ENCODE assay signal across 1 cellular context in the genomic region with DNA sequence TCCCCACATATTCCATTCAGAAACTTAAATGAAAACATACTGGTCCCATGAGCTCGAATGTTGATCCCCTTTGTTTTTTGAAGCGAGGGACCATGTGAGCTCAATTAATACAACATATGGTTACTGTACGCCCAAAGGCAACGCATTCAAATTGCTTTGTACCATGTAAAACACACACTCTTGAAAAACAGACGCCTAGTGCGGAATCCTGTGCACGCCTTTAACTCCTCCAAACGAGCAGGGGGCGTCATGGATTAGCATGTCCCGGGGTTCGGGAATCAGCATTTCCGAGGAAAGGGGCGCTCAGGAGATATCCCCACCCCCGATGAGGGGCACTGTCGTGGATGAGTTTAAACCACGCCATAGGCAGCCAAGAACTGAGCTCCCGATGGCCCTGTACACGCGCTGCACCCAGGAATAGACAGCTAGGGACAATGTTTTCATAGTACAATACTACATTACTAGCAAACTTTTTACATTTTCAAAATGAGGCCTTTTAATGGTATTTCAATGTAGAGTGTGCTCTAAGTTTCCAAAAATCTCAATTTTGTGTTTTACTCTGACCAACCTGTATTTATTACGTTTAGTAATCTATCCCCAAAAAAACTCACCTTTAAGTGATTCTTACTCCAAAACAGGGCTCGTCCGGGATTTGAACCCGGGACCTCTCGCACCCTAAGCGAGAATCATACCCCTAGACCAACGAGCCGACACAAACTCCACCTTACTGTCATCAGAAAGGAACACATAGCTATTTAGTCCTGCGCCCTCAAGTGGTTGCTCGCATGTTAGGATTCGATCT.
TF ChIP-seq lines count a peak whose summit lies in the region.

No MANE protein-coding gene starts in this region.

TF ChIP-seq in K562, 482 proteins besides CTCF, POLR2A, EP300 and RAD21 (continued from another document and continues in another):
- TF ChIP-seq KAT2B (IDR thresholded peaks at IDR 0.05; ENCODE audit: low read depth, low read length) (no peak), GABPB1 (CRISPR knock-in tag; IDR thresholded peaks at IDR 0.05) (peak; percentile 6; the same call in 1 of the 2 replicates), BACH1 (tag; IDR thresholded peaks at IDR 0.05) (peak; percentile 85), BRD9 (IDR thresholded peaks at IDR 0.05; ENCODE audit: low read depth, partially characterized antibody) (peak; percentile 99), ARID3A (IDR thresholded peaks at IDR 0.05; ENCODE audit: borderline replicate concordance, low read depth, low read length) (peak; percentile 81; the same call in 1 of the 2 replicates), ZFP36 (IDR thresholded peaks at IDR 0.05; ENCODE audit: low read depth, low read length, partially characterized antibody) (peak; percentile 64), KLF13 (tag; IDR thresholded peaks at IDR 0.05; ENCODE audit: borderline replicate concordance, low read depth) (peak; percentile 83; the same call in 1 of the 2 replicates), ZBTB8A (IDR thresholded peaks at IDR 0.05; ENCODE audit: partially characterized antibody) (peak; percentile 93), CREB1 (IDR thresholded peaks at IDR 0.05) (no peak; the same call in 1 of the 2 replicates), CREB1 (CRISPR knock-in tag; IDR thresholded peaks at IDR 0.05) (peak; percentile 24; the same call in 1 of the 2 replicates), CREM (IDR thresholded peaks at IDR 0.05; ENCODE audit: low read depth) (peak; percentile 89), TBL1XR1 (IDR thresholded peaks at IDR 0.05; ENCODE audit: low read length in 2 of 2) (peak; percentile 85 to 100), ZNF592 (IDR thresholded peaks at IDR 0.05) (peak; percentile 96), ZC3H4 (CRISPR knock-in tag; IDR thresholded peaks at IDR 0.05; ENCODE audit: borderline replicate concordance) (peak; percentile 21; the same call in 1 of the 2 replicates), POLR3G (IDR thresholded peaks at IDR 0.05; ENCODE audit: extremely low read depth, insufficient read length, insufficient replicate concordance) (peak; percentile 95), ZNF436 (CRISPR knock-in tag; IDR thresholded peaks at IDR 0.05) (0 out of 2 replicates have a peak, but pooled peaks have one; percentile 26), BHLHE40 (IDR thresholded peaks at IDR 0.05; ENCODE audit: low read length) (peak; percentile 41; the same call in 1 of the 2 replicates), ZBTB43 (CRISPR knock-in tag; IDR thresholded peaks at IDR 0.05) (0 out of 2 replicates have a peak, but pooled peaks have one; percentile 4), RFX5 (IDR thresholded peaks at IDR 0.05; ENCODE audit: low read depth, low read length) (peak; percentile 81; the same call in 1 of the 2 replicates), GATA2 (CRISPR knock-in tag; IDR thresholded peaks at IDR 0.05) (peak; percentile 29; the same call in 1 of the 2 replicates), TARDBP (IDR thresholded peaks at IDR 0.05) (peak; percentile 57; the same call in 1 of the 2 replicates), RUNX1 (IDR thresholded peaks at IDR 0.05; ENCODE audit: low read depth) (0 out of 2 replicates have a peak, but pooled peaks have one; percentile 4), RCOR1 (IDR thresholded peaks at IDR 0.05; ENCODE audit: borderline replicate concordance in 1 of 2, low read depth in 2 of 2, low read length in 2 of 2) (peak; percentile 34 to 80; a peak in 2 of 4 replicates), XRCC5 (IDR thresholded peaks at IDR 0.05; ENCODE audit: low read depth, low read length) (peak; percentile 95), JUND (IDR thresholded peaks at IDR 0.05; ENCODE audit: borderline replicate concordance, low read depth, low read length) (peak; percentile 83), JUND (tag; IDR thresholded peaks at IDR 0.05; ENCODE audit: borderline replicate concordance, low read depth, low read length) (peak; percentile 8; the same call in 1 of the 3 replicates), ZKSCAN1 (IDR thresholded peaks at IDR 0.05; ENCODE audit: low read depth, low read length) (0 out of 2 replicates have a peak, but pooled peaks have one; percentile 48), JUN (IDR thresholded peaks at IDR 0.05; ENCODE audit: borderline replicate concordance, low read depth, low read length) (peak; percentile 76; the same call in 1 of the 2 replicates), JUN (CRISPR knock-in tag; IDR thresholded peaks at IDR 0.05; ENCODE audit: borderline replicate concordance) (no peak), MAFK (IDR thresholded peaks at IDR 0.05; ENCODE audit: low read length) (peak; percentile 57), NFIC (IDR thresholded peaks at IDR 0.05) (peak; percentile 84), HIVEP1 (CRISPR knock-in tag; IDR thresholded peaks at IDR 0.05) (peak; percentile 14; the same call in 1 of the 2 replicates), ZNF263 (CRISPR knock-in tag; IDR thresholded peaks at IDR 0.05; ENCODE audit: borderline replicate concordance) (peak; percentile 8; the same call in 1 of the 2 replicates), ATF3 (IDR thresholded peaks at IDR 0.05) (no peak), ATF3 (CRISPR knock-in tag; conservative IDR thresholded peaks at IDR 0.05) (peak; percentile 9; the same call in 1 of the 2 replicates), REST (CRISPR knock-in tag; IDR thresholded peaks at IDR 0.05; ENCODE audit: low read depth) (no peak), THRB (CRISPR knock-in tag; conservative IDR thresholded peaks at IDR 0.05) (peak; percentile 83; the same call in 1 of the 2 replicates), ZBTB49 (CRISPR knock-in tag; IDR thresholded peaks at IDR 0.05; ENCODE audit: borderline replicate concordance) (no peak), NEUROD1 (IDR thresholded peaks at IDR 0.05; ENCODE audit: borderline replicate concordance, low read depth, low read length, partially characterized antibody) (peak; percentile 60), GATAD2A (IDR thresholded peaks at IDR 0.05) (0 out of 2 replicates have a peak, but pooled peaks have one; percentile 12), ZNF644 (tag; IDR thresholded peaks at IDR 0.05; ENCODE audit: low read depth) (peak; percentile 61; the same call in 1 of the 2 replicates), CSDE1 (IDR thresholded peaks at IDR 0.05) (peak in 1 of 2 experiments; percentile 86; a peak in 2 of 4 replicates)
